11 cellular contexts compared by ENCODE assay signal in genomic region chr19:48639483-48640375, GRCh38. TPM values are rescaled to one million over a fixed set of nuclear protein-coding genes. Genes with fewer than 3 reads are reported as not detected.
DNase-seq lines count a peak whose midpoint lies in the region; ATAC-seq and TF ChIP-seq lines count a peak whose summit lies in the region.
"Had no signal": no experiment of that assay in that cellular context is flagged by ENCODE, and none has a peak within 500 bp of the region (broad histone marks: within the 10 kb centered on the region; RNA-seq: fewer than 3 reads in every experiment).

No MANE protein-coding gene starts in this region.

- no peak for TF ChIP-seq EP300 in gastroesophageal sphincter (IDR thresholded peaks at IDR 0.05)

- no peaks in the 10 kb centered on the region for H3K9me3 ChIP-seq in gastroesophageal sphincter

- TF ChIP-seq CTCF in RWPE1 (conservative IDR thresholded peaks at IDR 0.05; ENCODE audit: low read depth) (no peak), gastroesophageal sphincter (IDR thresholded peaks at IDR 0.05) (no peak)

- H3K36me3 Mint-ChIP-seq in activated T-cell treated with anti-CD3 and anti-CD28 coated beads, Interleukin-2, amount 50 U/mL, for 24 hours (ENCODE audit: low read depth), result no peaks in the 10 kb centered on the region
- H3K36me3 Mint-ChIP-seq in activated T-cell treated with anti-CD3 and anti-CD28 coated beads, Interleukin-2, amount 50 U/mL, for 72 hours (ENCODE audit: insufficient read depth in 2 of 2), result peaks cover 0 to 4% of the 10 kb centered on the region in 2 donors
- peaks cover 37% of the 10 kb centered on the region for H3K36me3 Mint-ChIP-seq in stimulated activated effector memory CD8-positive, alpha-beta T cell treated with anti-CD3 and anti-CD28 coated beads, Interleukin-12 subunit alpha, Interleukin-12 subunit beta, amount 100 ng/mL, for 72 hours

- peaks cover 47% of the 10 kb centered on the region for H3K4me1 Mint-ChIP-seq in activated T-cell treated with anti-CD3 and anti-CD28 coated beads, Interleukin-2, amount 50 U/mL, for 24 hours (ENCODE audit: low read depth)
- peaks cover 25% of the 10 kb centered on the region for H3K4me1 Mint-ChIP-seq in activated T-cell treated with anti-CD3 and anti-CD28 coated beads, Interleukin-2, amount 50 U/mL, for 72 hours (ENCODE audit: low read depth)
- peaks cover 50% of the 10 kb centered on the region for H3K4me1 Mint-ChIP-seq in stimulated activated effector memory CD8-positive, alpha-beta T cell treated with anti-CD3 and anti-CD28 coated beads, Interleukin-12 subunit alpha, Interleukin-12 subunit beta, amount 100 ng/mL, for 72 hours

- H3K27ac ChIP-seq in RWPE1 (peak overlapping the region; percentile 99; the same call in 1 of the 2 replicates), gastroesophageal sphincter (peak overlapping the region in 3 of 4 donors; percentile 92 to 98 (median 93))

- H3K27me3 ChIP-seq in gastroesophageal sphincter, result no peaks in the 10 kb centered on the region

- TF ChIP-seq POLR2A in gastroesophageal sphincter (IDR thresholded peaks at IDR 0.05), result no peak

- H3K36me3 ChIP-seq in gastroesophageal sphincter, result no peaks in the 10 kb centered on the region

- CTCF ChIA-PET in RWPE1 (lab: Yijun Ruan, JAX), result interaction anchor here (0.6 kb wide), 1 partner anchor 99 kb away, joined by 3 read pairs; no protein-coding TSS in a partner anchor

- 58 to 66% methylated on average over 16 to 25 of the region's 33 CpGs for WGBS in gastroesophageal sphincter (ENCODE audit: low coverage in 1 of 2), 2 donors

- H3K27ac Mint-ChIP-seq in activated T-cell treated with anti-CD3 and anti-CD28 coated beads, Interleukin-2, amount 50 U/mL, for 24 hours, result peak overlapping the region; percentile 57
- no peak overlapping the region for H3K27ac Mint-ChIP-seq in activated T-cell treated with anti-CD3 and anti-CD28 coated beads, Interleukin-2, amount 50 U/mL, for 72 hours
- H3K27ac Mint-ChIP-seq in stimulated activated effector memory CD8-positive, alpha-beta T cell treated with anti-CD3 and anti-CD28 coated beads, Interleukin-12 subunit alpha, Interleukin-12 subunit beta, amount 100 ng/mL, for 72 hours, result no peak overlapping the region

- H3K4me3 ChIP-seq in gastroesophageal sphincter, result no peak overlapping the region

- H3K4me3 Mint-ChIP-seq in activated T-cell treated with anti-CD3 and anti-CD28 coated beads, Interleukin-2, amount 50 U/mL, for 24 hours, result peak overlapping the region; percentile 75
- peak overlapping the region in 1 of 2 donors; percentile 49 for H3K4me3 Mint-ChIP-seq in activated T-cell treated with anti-CD3 and anti-CD28 coated beads, Interleukin-2, amount 50 U/mL, for 72 hours
- peak overlapping the region; percentile 55 for H3K4me3 Mint-ChIP-seq in stimulated activated effector memory CD8-positive, alpha-beta T cell treated with anti-CD3 and anti-CD28 coated beads, Interleukin-12 subunit alpha, Interleukin-12 subunit beta, amount 100 ng/mL, for 72 hours

- no peak for DNase-seq in activated T-cell treated with anti-CD3 and anti-CD28 coated beads, Interleukin-2, amount 50 U/mL, for 24 hours
- no peak for DNase-seq in activated T-cell treated with anti-CD3 and anti-CD28 coated beads, Interleukin-2, amount 50 U/mL, for 72 hours
- DNase-seq in RWPE1 (ENCODE audit: low spot score) (no peak), anterior cingulate cortex (lab: John Stamatoyannopoulos, UW) (no peak), DMS114 treated with DMSO at 0.1 percent for 48 hours (lab: John Stamatoyannopoulos, UW; ENCODE audit: unreplicated experiment) (no peak)
- DNase-seq in stimulated activated effector memory CD8-positive, alpha-beta T cell treated with anti-CD3 and anti-CD28 coated beads, Interleukin-12 subunit alpha, Interleukin-12 subunit beta, amount 100 ng/mL, for 72 hours (ENCODE audit: low spot score in 2 of 2), result no peak
- DNase-seq: GDM1; NCI-H2171; stimulated activated CD4-positive, alpha-beta T cell treated with anti-CD3 and anti-CD28 coated beads, Interleukin-12 subunit alpha, Interleukin-12 subunit beta, amount 100 ng/mL, for 4 hours had no signal

- H3K9me3 Mint-ChIP-seq in activated T-cell treated with anti-CD3 and anti-CD28 coated beads, Interleukin-2, amount 50 U/mL, for 24 hours, result no peaks in the 10 kb centered on the region
- peaks cover 2 to 5% of the 10 kb centered on the region in 2 donors for H3K9me3 Mint-ChIP-seq in activated T-cell treated with anti-CD3 and anti-CD28 coated beads, Interleukin-2, amount 50 U/mL, for 72 hours
- peaks cover 3% of the 10 kb centered on the region for H3K9me3 Mint-ChIP-seq in stimulated activated effector memory CD8-positive, alpha-beta T cell treated with anti-CD3 and anti-CD28 coated beads, Interleukin-12 subunit alpha, Interleukin-12 subunit beta, amount 100 ng/mL, for 72 hours

- ATAC-seq in activated T-cell treated with anti-CD3 and anti-CD28 coated beads, Interleukin-2, amount 50 U/mL, for 72 hours (replicated peaks in 1 of 2), result no peak
- ATAC-seq in gastroesophageal sphincter (no peak), HG03520 (IDR thresholded peaks at IDR 0.05; ENCODE audit: unreplicated experiment) (no peak)
- ATAC-seq in stimulated activated effector memory CD8-positive, alpha-beta T cell treated with anti-CD3 and anti-CD28 coated beads, Interleukin-12 subunit alpha, Interleukin-12 subunit beta, amount 100 ng/mL, for 72 hours, result no peak

- peaks cover 2 to 51% (median 21%) of the 10 kb centered on the region in 3 donors for H3K4me1 ChIP-seq in gastroesophageal sphincter

- no peaks in the 10 kb centered on the region for H3K27me3 Mint-ChIP-seq in activated T-cell treated with anti-CD3 and anti-CD28 coated beads, Interleukin-2, amount 50 U/mL, for 24 hours
- H3K27me3 Mint-ChIP-seq in activated T-cell treated with anti-CD3 and anti-CD28 coated beads, Interleukin-2, amount 50 U/mL, for 72 hours (ENCODE audit: low read depth), result no peaks in the 10 kb centered on the region

- POLR2A ChIA-PET in RWPE1 (lab: Yijun Ruan, JAX; ENCODE audit: low non-redundant PET), result no interaction called here

RNA-seq across cellular contexts. Expression of gene DBP, which starts 2.5 kb away (rescaled TPM):
- total RNA-seq in activated T-cell treated with anti-CD3 and anti-CD28 coated beads, Interleukin-2, amount 50 U/mL, for 72 hours, result 10 to 100 TPM in 1 of 2 donors, 1 to 10 TPM in 1; 8.2 to 13.4 TPM
- 10 to 100 TPM in 2 of 4 donors, 1 to 10 TPM in 2; 2.9 to 16.8 (median 8.9) TPM for total RNA-seq in gastroesophageal sphincter

RNA-seq across cellular contexts. Expression of gene CA11, which starts 6.3 kb away (rescaled TPM):
- total RNA-seq in activated T-cell treated with anti-CD3 and anti-CD28 coated beads, Interleukin-2, amount 50 U/mL, for 72 hours, result 10 to 100 TPM; 10.5 to 11.9 TPM
- 10 to 100 TPM in 3 of 4 donors, 1 to 10 TPM in 1; 10.0 to 28.5 (median 12.5) TPM for total RNA-seq in gastroesophageal sphincter

RNA-seq across cellular contexts. Expression of gene SPHK2, which starts 20.4 kb away (rescaled TPM):
- 10 to 100 TPM; 26.9 to 27.2 TPM for total RNA-seq in activated T-cell treated with anti-CD3 and anti-CD28 coated beads, Interleukin-2, amount 50 U/mL, for 72 hours
- total RNA-seq in gastroesophageal sphincter, result 10 to 100 TPM in 3 of 4 donors, 1 to 10 TPM in 1; 7.2 to 17.9 (median 13.7) TPM

RNA-seq across cellular contexts. Expression of gene RPL18, which starts 20.8 kb away (rescaled TPM):
- 1,000 to 10,000 TPM; 1,953 to 2,080 TPM for total RNA-seq in activated T-cell treated with anti-CD3 and anti-CD28 coated beads, Interleukin-2, amount 50 U/mL, for 72 hours
- total RNA-seq in gastroesophageal sphincter, result 1,000 to 10,000 TPM; 1,261 to 2,300 (median 1,588) TPM

RNA-seq across cellular contexts. Expression of gene FAM83E, which starts 24.9 kb away (rescaled TPM):
- 1 to 10 TPM; 7.5 to 8.5 TPM for total RNA-seq in activated T-cell treated with anti-CD3 and anti-CD28 coated beads, Interleukin-2, amount 50 U/mL, for 72 hours
- 1 to 10 TPM in 1 of 4 donors, not detected in 3; 1.5 TPM for total RNA-seq in gastroesophageal sphincter
